34 cellular contexts compared by ENCODE assay signal in the genomic region with DNA sequence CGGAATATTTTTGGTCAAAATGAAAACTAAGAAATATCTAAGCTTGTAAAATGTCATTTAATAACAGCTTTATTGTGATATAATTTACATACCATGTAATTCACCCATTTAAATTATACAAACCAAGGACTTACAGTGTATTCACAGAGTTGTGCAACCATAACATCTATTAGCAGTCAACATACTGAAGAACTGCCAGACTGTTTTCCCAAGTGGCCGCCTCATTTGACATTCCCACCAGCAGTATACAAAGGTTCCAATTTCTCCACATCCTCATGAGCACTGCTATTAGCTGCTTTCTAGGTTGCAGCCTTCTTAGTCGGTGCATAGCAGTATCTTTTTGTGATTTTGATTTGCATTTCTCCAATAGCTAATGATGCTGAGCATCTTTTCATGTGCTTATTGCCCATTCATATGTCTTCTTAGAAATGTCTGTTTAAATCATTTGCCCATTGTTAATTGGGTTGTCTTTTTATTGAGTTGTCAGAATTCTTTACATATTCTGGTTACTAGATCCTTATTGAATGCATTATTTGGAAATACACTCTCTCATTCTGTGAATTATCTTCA.
"Had no signal": no experiment of that assay in that cellular context is flagged by ENCODE, and none has a peak within 500 bp of the region (broad histone marks: within the 10 kb centered on the region; RNA-seq: fewer than 3 reads in every experiment).

No MANE protein-coding gene starts in this region.

- H3K4me3 ChIP-seq: ascending aorta, breast epithelium, PC-9 had no signal

- H3K4me1 ChIP-seq: ascending aorta, breast epithelium had no signal

- H3K27me3 ChIP-seq: ascending aorta, breast epithelium had no signal

- H3K27ac ChIP-seq: ascending aorta, breast epithelium, PC-9, RWPE1, VCaP had no signal

- ATAC-seq: activated T-cell treated with anti-CD3 and anti-CD28 coated beads, Interleukin-2, amount 50 U/mL, for 4 hours; Right ventricle myocardium inferior had no signal

- DNase-seq: activated B cell treated with CpG ODN at 0.5 μM for 24 hours; activated CD4-positive, alpha-beta memory T cell treated with anti-CD3 and anti-CD28 coated beads for 36 hours; activated CD4-positive, alpha-beta T cell treated with anti-CD3 and anti-CD28 coated beads for 4 hours; activated CD4-positive, alpha-beta T cell treated with anti-CD3 and anti-CD28 coated beads, Interleukin-2, amount 50 U/mL, for 1 hour; activated CD4-positive, CD25-positive, alpha-beta regulatory T cell treated with anti-CD3 and anti-CD28 coated beads, Interleukin-2, amount 50 U/mL, for 72 hours; activated CD8-positive, alpha-beta memory T cell treated with anti-CD3 and anti-CD28 coated beads, Interleukin-2, amount 50 U/mL, for 4 hours; activated naive CD4-positive, alpha-beta T cell treated with anti-CD3 and anti-CD28 coated beads, Interleukin-2, amount 10 ng/mL, durations not matched to agents 7 days and 5 days; activated naive CD8-positive, alpha-beta T cell treated with anti-CD3 and anti-CD28 coated beads, Interleukin-2, amount 10 ng/mL, durations not matched to agents 7 days and 5 days; activated T-cell treated with anti-CD3 and anti-CD28 coated beads for 4 hours; activated T-cell treated with anti-CD3 and anti-CD28 coated beads, Interleukin-2, amount 50 U/mL, for 4 hours; amygdala; caudate nucleus; cerebellar nuclear complex; Karpas-422; KBM-7; NCI-H1105; NCI-H1417 treated with DMSO at 0.1 percent for 48 hours; NCI-H187 treated with DMSO at 0.1 percent for 48 hours; NCI-H2081 treated with DMSO at 0.1 percent for 48 hours; NCI-H510A; NCI-H526; NCI-H748 treated with DMSO at 0.1 percent for 48 hours; NK-92 treated with Interleukin-12 subunit alpha and Interleukin-12 subunit beta, amount 100 ng/mL, for 24 hours; PC-9; SIG-M5; SW 1271; T-helper 1 cell; T-helper 2 cell; T-helper 9 cell had no signal

- H3K4me2 ChIP-seq: PC-9 had no signal

- H2AFZ ChIP-seq: PC-9 had no signal

- H3K36me3 ChIP-seq: breast epithelium had no signal
